In the genomic region with DNA sequence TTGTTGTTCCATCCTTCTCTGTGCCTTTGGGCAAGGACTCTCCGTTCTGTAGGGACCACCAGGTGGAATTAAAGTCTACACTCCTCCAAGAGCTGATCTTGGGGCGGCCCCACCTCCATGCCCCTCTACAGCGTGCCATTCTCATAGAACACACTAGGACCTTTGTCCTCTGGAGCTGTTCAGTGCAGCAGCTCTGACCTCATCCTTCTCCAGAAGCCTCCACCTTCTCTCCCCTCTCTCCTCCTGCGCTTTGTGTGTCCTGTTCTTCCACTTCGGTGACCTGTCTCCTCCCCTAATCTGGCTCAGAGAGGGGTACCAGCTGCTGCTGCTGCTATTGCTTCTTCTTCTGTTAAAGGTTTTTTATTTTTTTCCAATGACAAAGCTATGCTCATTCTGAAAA, we compare ENCODE assay signal across 11 cellular contexts. TPM values are rescaled to one million over a fixed set of nuclear protein-coding genes. Genes with fewer than 3 reads are reported as not detected.
A peak's percentile ranks its signal among the peaks of the same experiment; 100 is the strongest.
DNase-seq lines count a peak whose midpoint lies in the region; ATAC-seq lines count a peak whose summit lies in the region.
"Had no signal": no experiment of that assay in that cellular context is flagged by ENCODE, and none has a peak within 500 bp of the region (broad histone marks: within the 10 kb centered on the region; RNA-seq: fewer than 3 reads in every experiment).

No MANE protein-coding gene starts in this region.

- H3K4me1 Mint-ChIP-seq in activated CD4-positive, alpha-beta T cell treated with anti-CD3 and anti-CD28 coated beads, Interleukin-2, amount 10 ng/mL, durations not matched to agents 7 days and 5 days = peaks cover 35% of the 10 kb centered on the region
- peaks cover 19 to 27% of the 10 kb centered on the region in 2 donors for H3K4me1 Mint-ChIP-seq in effector memory CD8-positive, alpha-beta T cell (ENCODE audit: low read depth in 2 of 2)

- peaks cover 6% of the 10 kb centered on the region for H3K9me3 Mint-ChIP-seq in activated CD4-positive, alpha-beta T cell treated with anti-CD3 and anti-CD28 coated beads, Interleukin-2, amount 10 ng/mL, durations not matched to agents 7 days and 5 days
- no peaks in the 10 kb centered on the region for H3K9me3 Mint-ChIP-seq in effector memory CD8-positive, alpha-beta T cell

- H3K36me3 Mint-ChIP-seq in activated CD4-positive, alpha-beta T cell treated with anti-CD3 and anti-CD28 coated beads, Interleukin-2, amount 10 ng/mL, durations not matched to agents 7 days and 5 days (ENCODE audit: low read depth) = peaks cover 12% of the 10 kb centered on the region
- H3K36me3 Mint-ChIP-seq in effector memory CD8-positive, alpha-beta T cell (ENCODE audit: insufficient read depth) = peaks cover 12% of the 10 kb centered on the region

- no peak for DNase-seq in activated CD4-positive, alpha-beta T cell treated with anti-CD3 and anti-CD28 coated beads, Interleukin-2, amount 10 ng/mL, durations not matched to agents 7 days and 5 days
- no peak for DNase-seq in activated CD4-positive, alpha-beta T cell treated with anti-CD3 and anti-CD28 coated beads for 1 hour
- DNase-seq in NCI-H2171 (lab: John Stamatoyannopoulos, UW) = peak; percentile 32
- DNase-seq in effector memory CD8-positive, alpha-beta T cell = no peak
- peak; percentile 60 for DNase-seq in pons (ENCODE audit: low spot score)
- DNase-seq in NOMO-1 (lab: John Stamatoyannopoulos, UW; ENCODE audit: unreplicated experiment in 2 of 2) = no peak
- DNase-seq in NCI-H524 (lab: John Stamatoyannopoulos, UW) = no peak
- no peak for DNase-seq in middle frontal gyrus (ENCODE audit: extremely low spot score, low spot score)
- DNase-seq: stimulated activated naive B cell treated with anti-CD40 and anti-IgM and Interleukin-4, amounts not matched to agents 10 μg/mL and 1 μg/mL and 100 μg/mL, for 72 hours had no signal

- peaks cover 15% of the 10 kb centered on the region for H3K27me3 Mint-ChIP-seq in activated CD4-positive, alpha-beta T cell treated with anti-CD3 and anti-CD28 coated beads, Interleukin-2, amount 10 ng/mL, durations not matched to agents 7 days and 5 days
- H3K27me3 Mint-ChIP-seq in effector memory CD8-positive, alpha-beta T cell = peaks cover 0 to 5% of the 10 kb centered on the region in 2 donors
- H3K27me3 Mint-ChIP-seq: stimulated activated naive B cell treated with anti-CD40 and anti-IgM and Interleukin-4, amounts not matched to agents 10 μg/mL and 1 μg/mL and 100 μg/mL, for 72 hours had no signal

- CTCF ChIA-PET in activated CD4-positive, alpha-beta T cell treated with anti-CD3 and anti-CD28 coated beads, Interleukin-2, amount 10 ng/mL, durations not matched to agents 7 days and 5 days (lab: Charles Lee) = interaction anchor here (0.6 to 1.3 kb wide), 2 partner anchors 9 to 790 kb away, joined by 3 read pairs; no protein-coding TSS in a partner anchor

- POLR2A ChIA-PET in activated CD4-positive, alpha-beta T cell treated with anti-CD3 and anti-CD28 coated beads, Interleukin-2, amount 10 ng/mL, durations not matched to agents 7 days and 5 days (lab: Charles Lee) = interaction anchor here (0.5 kb wide), 1 partner anchor 26 kb away, joined by 3 read pairs; no protein-coding TSS in a partner anchor

- no peak overlapping the region for H3K27ac Mint-ChIP-seq in activated CD4-positive, alpha-beta T cell treated with anti-CD3 and anti-CD28 coated beads, Interleukin-2, amount 10 ng/mL, durations not matched to agents 7 days and 5 days
- peak overlapping the region in 1 of 2 donors; percentile 1 for H3K27ac Mint-ChIP-seq in effector memory CD8-positive, alpha-beta T cell
- H3K27ac Mint-ChIP-seq: stimulated activated naive B cell treated with anti-CD40 and anti-IgM and Interleukin-4, amounts not matched to agents 10 μg/mL and 1 μg/mL and 100 μg/mL, for 72 hours had no signal

- peak overlapping the region; percentile 8 for H3K4me3 Mint-ChIP-seq in activated CD4-positive, alpha-beta T cell treated with anti-CD3 and anti-CD28 coated beads, Interleukin-2, amount 10 ng/mL, durations not matched to agents 7 days and 5 days
- peak overlapping the region; percentile 13 to 17 for H3K4me3 Mint-ChIP-seq in effector memory CD8-positive, alpha-beta T cell

- no peak for ATAC-seq in effector memory CD8-positive, alpha-beta T cell (replicated peaks)
- ATAC-seq: stimulated activated naive B cell treated with anti-CD40 and anti-IgM and Interleukin-4, amounts not matched to agents 10 μg/mL and 1 μg/mL and 100 μg/mL, for 72 hours had no signal

RNA-seq across cellular contexts. Expression of gene MACROH2A1, which starts 1.8 kb away (rescaled TPM):
- 100 to 1,000 TPM; 287 to 297 TPM for total RNA-seq in activated CD4-positive, alpha-beta T cell treated with anti-CD3 and anti-CD28 coated beads, Interleukin-2, amount 10 ng/mL, durations not matched to agents 7 days and 5 days

RNA-seq across cellular contexts. Expression of gene DCANP1, which starts 46.3 kb away (rescaled TPM):
- not detected for total RNA-seq in activated CD4-positive, alpha-beta T cell treated with anti-CD3 and anti-CD28 coated beads, Interleukin-2, amount 10 ng/mL, durations not matched to agents 7 days and 5 days
- total RNA-seq: activated CD8-positive, alpha-beta memory T cell treated with anti-CD3 and anti-CD28 coated beads for 36 hours; epithelial cell of proximal tubule had no signal

RNA-seq across cellular contexts. Expression of gene TIFAB, which starts 51.3 kb away (rescaled TPM):
- not detected for total RNA-seq in activated CD4-positive, alpha-beta T cell treated with anti-CD3 and anti-CD28 coated beads, Interleukin-2, amount 10 ng/mL, durations not matched to agents 7 days and 5 days
- total RNA-seq: activated CD8-positive, alpha-beta memory T cell treated with anti-CD3 and anti-CD28 coated beads for 36 hours; epithelial cell of proximal tubule had no signal

Comparison
In these comparisons a context has a peak if more than half of its experiments do, and no peak if none do; other contexts are left out.
1. DNase-seq: peak in NCI-H2171 (single experiment) and pons (single experiment); none in activated CD4-positive, alpha-beta T cell treated with anti-CD3 and anti-CD28 coated beads, Interleukin-2, amount 10 ng/mL, durations not matched to agents 7 days and 5 days (single experiment), activated CD4-positive, alpha-beta T cell treated with anti-CD3 and anti-CD28 coated beads for 1 hour (single experiment), effector memory CD8-positive, alpha-beta T cell (0 of 3), NOMO-1 (0 of 2), NCI-H524 (0 of 2) and middle frontal gyrus (single experiment).